Comparison of ENCODE assay signal across 8 cellular contexts in the genomic region with DNA sequence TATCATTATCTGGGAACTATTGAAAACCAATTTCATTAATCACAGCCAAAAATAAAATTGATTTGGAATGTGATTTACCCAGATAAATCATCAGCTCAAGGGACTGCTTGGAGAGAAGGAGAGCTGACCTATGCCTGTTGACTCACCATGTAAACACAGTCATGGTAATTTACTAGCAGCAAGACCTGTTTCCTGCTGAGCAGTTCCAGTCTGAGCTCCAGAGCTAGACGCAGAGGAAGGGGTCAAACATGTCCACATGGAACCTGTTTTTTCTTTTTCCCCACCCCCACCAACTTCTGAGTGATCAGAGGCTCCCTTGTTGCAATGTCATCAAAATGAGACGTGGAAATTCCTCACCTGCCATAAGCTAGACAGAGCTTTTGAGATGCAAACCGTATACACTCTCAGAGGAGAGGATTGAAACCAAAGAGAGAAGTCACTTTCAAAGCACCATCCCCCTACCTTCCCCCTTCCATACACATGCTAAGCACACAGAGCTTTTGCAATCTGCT. TPM values are rescaled to one million over a fixed set of nuclear protein-coding genes. Genes with fewer than 3 reads are reported as not detected.
A peak's percentile ranks its signal among the peaks of the same experiment; 100 is the strongest.
DNase-seq lines count a peak whose midpoint lies in the region; ATAC-seq, FAIRE-seq and TF ChIP-seq lines count a peak whose summit lies in the region.

No MANE protein-coding gene starts in this region.

- TF ChIP-seq CTCF in fibroblast of the aortic adventitia (IDR thresholded peaks at IDR 0.05; ENCODE audit: insufficient read depth, low read length) (no peak), esophagus squamous epithelium (IDR thresholded peaks at IDR 0.05) (no peak), spleen (IDR thresholded peaks at IDR 0.05 in 8 of 11, conservative IDR thresholded peaks at IDR 0.05 in 3 of 11) (no peak)

- H3K36me3 ChIP-seq in esophagus squamous epithelium = no peaks in the 10 kb centered on the region
- H3K36me3 ChIP-seq in spleen = no peaks in the 10 kb centered on the region

- H3K27me3 ChIP-seq in esophagus squamous epithelium = no peaks in the 10 kb centered on the region
- no peaks in the 10 kb centered on the region for H3K27me3 ChIP-seq in spleen (replicated peaks in 1 of 7)

- peaks cover 5 to 37% (median 13%) of the 10 kb centered on the region in 3 donors for H3K4me1 ChIP-seq in esophagus squamous epithelium
- H3K4me1 ChIP-seq in spleen = peaks cover 0 to 19% (median 11%) of the 10 kb centered on the region in 6 donors

- peak; percentile 35 for ATAC-seq in sciatic nerve
- ATAC-seq in GM21515 (IDR thresholded peaks at IDR 0.05; ENCODE audit: unreplicated experiment) = no peak

- H3K9me3 ChIP-seq in esophagus squamous epithelium (no peaks in the 10 kb centered on the region), spleen (no peaks in the 10 kb centered on the region)

- DNase-seq in CD1c-positive myeloid dendritic cell (ENCODE audit: extremely low spot score) (peak; percentile 26), HTR-8/SVneo (ENCODE audit: insufficient read length, low spot score) (peak; percentile 61), SHP77 (lab: John Stamatoyannopoulos, UW) (peak; percentile 72 to 80), fibroblast of the aortic adventitia (ENCODE audit: low read depth) (peak; percentile 77), sciatic nerve (ENCODE audit: low spot score) (no peak), esophagus squamous epithelium (lab: John Stamatoyannopoulos, UW) (no peak), spleen (no peak)

- 19 to 37% methylated on average over 3 of the region's 3 CpGs for WGBS in esophagus squamous epithelium, 2 donors
- WGBS in spleen, 5 donors = 26 to 44% (median 40%) methylated on average over 3 of the region's 3 CpGs

- intact Hi-C loops in sciatic nerve (cut with DNase I) (loop anchor here (10.0 kb wide), 1 partner anchor 81 kb away; no protein-coding TSS in a partner anchor), esophagus squamous epithelium (cut with DNase I) (loop anchor here (10.0 kb wide), 1 partner anchor 201 kb away; no protein-coding TSS in a partner anchor), spleen (cut with DNase I; ENCODE audit: low total_unique reads) (loop anchor here (10.0 kb wide), 1 partner anchor 201 kb away; no protein-coding TSS in a partner anchor)

- TF ChIP-seq POLR2A in esophagus squamous epithelium (IDR thresholded peaks at IDR 0.05) (no peak), spleen (IDR thresholded peaks at IDR 0.05) (no peak)

- FAIRE-seq in HTR-8/SVneo (lab: Jason Lieb, UNC) = no peak

- H3K4me3 ChIP-seq in fibroblast of the aortic adventitia (ENCODE audit: low read depth, low read length) (no peak overlapping the region), esophagus squamous epithelium (no peak overlapping the region), spleen (no peak overlapping the region)

- peak overlapping the region in 1 of 4 donors; percentile 10 for H3K27ac ChIP-seq in esophagus squamous epithelium
- H3K27ac ChIP-seq in spleen = no peak overlapping the region

RNA-seq across cellular contexts. Expression of a gene that starts 56.0 kb away (rescaled TPM):
- 39.8 and 67.5 TPM in 2 replicates for total RNA-seq in fibroblast of the aortic adventitia (ENCODE audit: low replicate concordance)
- total RNA-seq in sciatic nerve = 20.4 TPM
- total RNA-seq in esophagus squamous epithelium = 10 to 100 TPM; 40.6 to 68.7 (median 56.0) TPM
- total RNA-seq in spleen = 10 to 100 TPM in 5 of 7 donors, 1 to 10 TPM in 2; 5.3 to 17.4 (median 11.9) TPM
- polyA plus RNA-seq in spleen = 1 to 10 TPM; 1.7 to 3.3 (median 2.4) TPM

Comparison
In these comparisons a context has a peak if more than half of its experiments do, and no peak if none do; other contexts are left out.
1. DNase-seq: peak in CD1c-positive myeloid dendritic cell (single experiment), HTR-8/SVneo (single experiment), SHP77 (2 of 2) and fibroblast of the aortic adventitia (single experiment); none in sciatic nerve (single experiment), esophagus squamous epithelium (single experiment) and spleen (single experiment).